ENCODE assay signal across 8 cellular contexts in the genomic region with DNA sequence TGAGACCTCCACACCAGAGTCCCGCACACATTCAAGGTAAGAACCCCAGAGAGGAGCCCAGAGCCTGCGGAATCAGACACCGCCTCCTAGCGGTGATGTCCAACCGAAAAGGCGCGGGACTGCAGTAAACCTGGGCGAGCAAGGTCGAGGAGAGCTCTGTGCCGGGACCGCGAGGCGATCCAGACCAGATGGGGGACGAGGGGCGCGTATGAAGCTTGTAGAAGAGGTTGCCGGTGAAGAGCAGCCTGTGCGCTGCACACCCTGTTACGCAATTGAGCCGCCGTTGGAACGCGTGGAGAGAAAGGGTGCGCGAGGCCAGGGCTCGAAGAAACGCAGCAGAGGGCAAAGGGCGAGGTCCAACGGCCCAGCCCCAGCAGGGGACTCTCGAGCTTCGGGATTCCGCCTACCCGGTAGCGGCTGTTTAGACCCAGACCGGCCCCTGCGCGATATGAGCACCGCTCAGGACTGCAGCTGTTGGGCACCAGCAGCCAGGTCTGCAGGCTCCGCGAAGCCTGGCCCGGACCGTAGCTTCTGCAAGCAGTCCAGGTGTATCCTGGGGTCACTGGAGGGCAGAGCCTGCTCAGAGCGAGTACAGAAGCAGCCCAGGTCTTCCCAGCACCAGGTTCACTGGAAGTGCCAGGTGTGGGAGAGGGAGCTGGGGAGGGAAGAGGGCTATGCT.
DNase-seq lines count a peak whose midpoint lies in the region; ATAC-seq and TF ChIP-seq lines count a peak whose summit lies in the region.

No MANE protein-coding gene starts in this region.

- ATAC-seq in RWPE2 (ENCODE audit: low read depth) (no peak; the same call in 1 of the 3 replicates), natural killer cell (peak in 1 of 3 donors; percentile 38), HG02610 (IDR thresholded peaks at IDR 0.05; ENCODE audit: unreplicated experiment) (no peak), HG03135 (IDR thresholded peaks at IDR 0.05; ENCODE audit: unreplicated experiment) (no peak)

- H3K9me3 ChIP-seq in RWPE2 (ENCODE audit: severe bottlenecking): no peaks in the 10 kb centered on the region

- H3K27me3 ChIP-seq in RWPE2 (ENCODE audit: insufficient read depth, poor library complexity, severe bottlenecking): peaks cover 18% of the 10 kb centered on the region

- no peak overlapping the region for H3K27ac ChIP-seq in RWPE2 (ENCODE audit: poor library complexity, severe bottlenecking)

- peak; percentile 36 for TF ChIP-seq CTCF in AG10803 (conservative IDR thresholded peaks at IDR 0.05; ENCODE audit: low read length)
- TF ChIP-seq CTCF in RWPE2 (IDR thresholded peaks at IDR 0.05; ENCODE audit: poor library complexity, severe bottlenecking): peak; percentile 29
- TF ChIP-seq CTCF in endothelial cell (IDR thresholded peaks at IDR 0.05; ENCODE audit: unreplicated experiment): peak; percentile 62
- no peak for TF ChIP-seq CTCF in natural killer cell (IDR thresholded peaks at IDR 0.05)

- H3K4me1 Mint-ChIP-seq in endothelial cell (ENCODE audit: unreplicated experiment): peaks cover 26% of the 10 kb centered on the region
- peaks cover 23 to 35% of the 10 kb centered on the region in 2 donors for H3K4me1 Mint-ChIP-seq in natural killer cell

- H3K9me3 Mint-ChIP-seq in endothelial cell (ENCODE audit: unreplicated experiment): no peaks in the 10 kb centered on the region
- no peaks in the 10 kb centered on the region for H3K9me3 Mint-ChIP-seq in natural killer cell

- DNase-seq in AG10803 (ENCODE audit: low read depth): peak; percentile 5
- DNase-seq in RWPE2 (ENCODE audit: low spot score): no peak
- DNase-seq in endothelial cell (ENCODE audit: low spot score): peak; percentile 47
- DNase-seq in natural killer cell: no peak
- no peak for DNase-seq in NCI-H1092 treated with DMSO at 0.1 percent for 48 hours (lab: John Stamatoyannopoulos, UW)
- no peak for DNase-seq in pons (ENCODE audit: low spot score)

- H3K4me3 ChIP-seq in AG10803 (ENCODE audit: low read length) (no peak overlapping the region), RWPE2 (ENCODE audit: severe bottlenecking) (no peak overlapping the region)

- no peaks in the 10 kb centered on the region for H3K36me3 ChIP-seq in RWPE2 (ENCODE audit: low read depth)

- H3K36me3 Mint-ChIP-seq in endothelial cell (ENCODE audit: low read depth, unreplicated experiment) (peaks cover 4% of the 10 kb centered on the region), natural killer cell (no peaks in the 10 kb centered on the region)

- H3K4me1 ChIP-seq in RWPE2 (ENCODE audit: insufficient read depth, poor library complexity, severe bottlenecking): no peaks in the 10 kb centered on the region

- peaks cover 9% of the 10 kb centered on the region for H3K27me3 Mint-ChIP-seq in endothelial cell (ENCODE audit: unreplicated experiment)
- H3K27me3 Mint-ChIP-seq in natural killer cell (ENCODE audit: low read depth in 2 of 2): peaks cover 0 to 3% of the 10 kb centered on the region in 2 donors

- H3K27ac Mint-ChIP-seq in endothelial cell (ENCODE audit: unreplicated experiment) (no peak overlapping the region), natural killer cell (no peak overlapping the region)

- intact Hi-C loops in natural killer cell (cut with micrococcal nuclease): no loop called here

- H3K4me3 Mint-ChIP-seq in endothelial cell (ENCODE audit: unreplicated experiment) (peak overlapping the region; percentile 80), natural killer cell (peak overlapping the region; percentile 42)

Comparison
In these comparisons a context has a peak if more than half of its experiments do, and no peak if none do; other contexts are left out.
1. DNase-seq: peak in AG10803 (single experiment) and endothelial cell (single experiment); none in RWPE2 (single experiment), natural killer cell (single experiment), NCI-H1092 treated with DMSO at 0.1 percent for 48 hours (single experiment) and pons (single experiment).